Comparison of ENCODE assay signal across 8 cellular contexts in the genomic region with DNA sequence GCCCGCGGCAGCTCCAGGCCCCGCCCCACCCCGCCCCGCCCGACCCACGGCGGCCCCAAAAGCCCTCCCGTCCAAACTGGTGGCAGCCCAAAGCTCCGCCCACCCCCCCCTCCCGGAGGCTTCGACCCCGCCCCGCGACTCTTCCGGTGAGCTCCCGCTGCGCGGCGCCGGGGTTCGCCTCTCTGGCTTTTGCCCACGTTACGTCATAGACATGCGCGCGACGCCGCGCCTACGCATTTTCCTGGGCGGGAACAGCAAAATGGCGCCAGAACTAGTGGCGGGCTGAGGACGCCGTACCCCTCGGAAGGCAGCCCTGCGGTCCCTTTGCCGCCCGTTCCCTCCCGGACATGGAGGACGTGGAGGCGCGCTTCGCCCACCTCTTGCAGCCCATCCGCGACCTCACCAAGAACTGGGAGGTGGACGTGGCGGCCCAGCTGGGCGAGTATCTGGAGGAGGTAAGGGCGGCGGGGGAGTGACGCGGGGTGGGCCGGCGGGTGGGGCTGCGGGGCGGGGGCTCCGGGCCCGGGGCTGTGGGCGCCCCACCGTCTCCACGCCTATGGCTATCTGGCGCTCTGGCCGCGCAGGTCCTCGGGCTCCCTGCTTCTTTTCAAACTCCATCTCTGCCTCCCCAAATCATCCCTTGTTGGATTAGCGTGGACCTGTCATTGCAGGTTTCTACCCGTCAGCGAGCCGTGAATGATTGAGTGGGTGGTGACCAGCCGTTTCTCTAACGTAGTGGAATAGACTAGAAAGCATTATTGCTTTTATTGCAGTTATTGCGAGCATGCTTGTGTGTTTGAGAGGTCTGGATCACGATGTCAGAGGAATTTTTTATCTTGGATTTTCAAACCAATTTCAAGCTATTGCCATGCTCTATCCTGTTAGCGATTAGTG. TPM values are rescaled to one million over a fixed set of nuclear protein-coding genes. Genes with fewer than 3 reads are reported as not detected.
DNase-seq lines count a peak whose midpoint lies in the region; ATAC-seq, FAIRE-seq and TF ChIP-seq lines count a peak whose summit lies in the region.

Gene NCAPH2 (plus strand): TSS at position 234 of the 894 bp plus-strand sequence. CDS start 114 bp downstream, at position 348.

- RAD21 ChIA-PET in GM12878 (lab: Charles Lee; ENCODE audit: unreplicated experiment), result interaction anchor here (0.6 to 3.1 kb wide), 20 partner anchors 10 to 257 kb away, joined by 3 to 64 read pairs (median 4); partner anchors contain the start of genes ARSA, HDAC10, SCO2 and TYMP

- H3K79me2 ChIP-seq in GM12878 (ENCODE audit: control insufficient read depth, insufficient read depth, low read length), result peaks cover 47% of the 10 kb centered on the region

- in situ Hi-C loops in GM12878 (cut with MboI), result no loop called here

- ATAC-seq in HG02943 (IDR thresholded peaks at IDR 0.05; ENCODE audit: low read depth, unreplicated experiment), result peak; percentile 69
- peak; percentile 69 for ATAC-seq in GM12878

- H2AFZ ChIP-seq in GM12878 (ENCODE audit: control insufficient read depth, low read depth, low read length), result peak within 1 kb of the TSS; percentile 90

- H3K9ac ChIP-seq in GM12878 (ENCODE audit: control insufficient read depth, insufficient read depth, low read length), result peak within 1 kb of the TSS; percentile 97

- no peaks in the 10 kb centered on the region for H4K20me1 ChIP-seq in GM12878 (ENCODE audit: control insufficient read depth, insufficient read depth)

- H3K4me2 ChIP-seq in GM12878 (ENCODE audit: control insufficient read depth, insufficient read depth), result peak within 1 kb of the TSS; percentile 92

- under 1% methylated on average over 47 of the region's 76 CpGs for WGBS in GM12878 (ENCODE audit: insufficient coverage, insufficient replicate concordance, low lambda C conversion rate, missing lambda C conversion rate)

- CTCF ChIA-PET in GM12878 (lab: Yijun Ruan, JAX), result interaction anchor here (0.9 to 3.6 kb wide), 9 partner anchors 11 to 113 kb away, joined by 3 to 38 read pairs (median 9); partner anchors contain the start of genes SCO2 and SYCE3

- no peaks in the 10 kb centered on the region for H3K9me3 ChIP-seq in GM12878 (replicated peaks; ENCODE audit: control insufficient read depth, insufficient read depth, low read length)

- TF ChIP-seq EP300 in GM12878 (IDR thresholded peaks at IDR 0.05; ENCODE audit: borderline replicate concordance in 1 of 2, control insufficient read depth in 1 of 2, low read depth in 2 of 2, low read length in 2 of 2), result no peak

- BruUV-seq in GM12878 (replicated peaks; lab: Mats Ljungman, UMichigan), result no TSS peak

- SMC1A ChIA-PET in GM12878 (lab: Charles Lee; ENCODE audit: uncharacterized antibody, unreplicated experiment), result interaction anchor here (0.7 to 2.8 kb wide), 9 partner anchors 10 to 112 kb away, joined by 3 to 18 read pairs (median 4); partner anchors contain the start of gene SCO2

- FAIRE-seq in GM18507 (lab: Jason Lieb, UNC) (peak; percentile 91), GM12878 (lab: Jason Lieb, UNC) (peak; percentile 94)

- intact Hi-C loops in GM12878 (cut with micrococcal nuclease; ENCODE audit: unreplicated experiment), result loop anchor here (1.0 kb wide), 1 partner anchor 33 kb away; the partner anchor contains the start of gene SBF1

- TF ChIP-seq RAD21 in GM12878 (IDR thresholded peaks at IDR 0.05; ENCODE audit: insufficient read depth, low read depth, low read length), result peak; percentile 16; the same call in 1 of the 2 replicates

- H3K36me3 ChIP-seq in GM12878 (ENCODE audit: control insufficient read depth in 2 of 2, insufficient read depth in 2 of 2, low read length in 1 of 2), result peaks cover 4 to 8% of the 10 kb centered on the region in 2 experiments; a peak in 3 of 4 replicates

- no peaks in the 10 kb centered on the region for H3K27me3 ChIP-seq in GM12878 (replicated peaks in 1 of 2; ENCODE audit: control insufficient read depth in 2 of 2, insufficient read depth in 2 of 2, low read length in 1 of 2)

- H3K4me3 ChIP-seq in GM12878 (peak within 1 kb of the TSS; percentile 100), retinal pigment epithelial cell (ENCODE audit: low read length) (peak within 1 kb of the TSS; percentile 93)

- peak in 1 of 3 experiments; percentile 33; a peak in 2 of 6 replicates for TF ChIP-seq CTCF in GM12878 (IDR thresholded peaks at IDR 0.05 in 2 of 3, conservative IDR thresholded peaks at IDR 0.05 in 1 of 3; ENCODE audit: control insufficient read depth in 2 of 3, extremely low read depth in 1 of 3, insufficient read depth in 1 of 3, low read depth in 3 of 3, low read length in 3 of 3)
- TF ChIP-seq CTCF in retinal pigment epithelial cell (conservative IDR thresholded peaks at IDR 0.05; ENCODE audit: low read depth, low read length), result no peak

- H3K27ac ChIP-seq in GM12878 (ENCODE audit: control insufficient read depth, insufficient read depth), result peak within 1 kb of the TSS; percentile 90

- peaks cover 9% of the 10 kb centered on the region for H3K4me1 ChIP-seq in GM12878 (ENCODE audit: control insufficient read depth, insufficient read depth, low read length)

- peak; percentile 98 for DNase-seq in GM18507 (ENCODE audit: extremely low spot score, insufficient read length, low read depth)
- DNase-seq in NCI-H2029 (lab: John Stamatoyannopoulos, UW), result peak; percentile 85
- DNase-seq in T1000 (lab: John Stamatoyannopoulos, UW), result peak; percentile 97
- peak; percentile 83 for DNase-seq in GM12878 (ENCODE audit: low read depth, low spot score)
- DNase-seq in iPS DF 19.7 (ENCODE audit: low read depth, low spot score), result peak; percentile 77
- DNase-seq in retinal pigment epithelial cell (ENCODE audit: low read depth), result peak; percentile 82
- no peak for DNase-seq in ecto neural progenitor cell (ENCODE audit: low spot score)

- peak; percentile 98 for TF ChIP-seq POLR2A in GM12878 (IDR thresholded peaks at IDR 0.05; ENCODE audit: low read depth, low read length)

- POLR2A ChIA-PET in GM12878 (lab: Charles Lee), result interaction anchor here (0.6 to 7.2 kb wide), 19 partner anchors 16 to 257 kb away, joined by 3 to 84 read pairs (median 4); partner anchors contain the start of genes CHKB, HDAC10, KLHDC7B and SCO2

TF ChIP-seq in GM12878, 131 proteins besides CTCF, POLR2A, EP300 and RAD21 (continues in another document):
- TF ChIP-seq TAF1 (IDR thresholded peaks at IDR 0.05; ENCODE audit: borderline replicate concordance, low read depth, low read length), result peak; percentile 95
- peak; percentile 73 for TF ChIP-seq RELA (IDR thresholded peaks at IDR 0.05; ENCODE audit: borderline replicate concordance, partially characterized antibody)
- no peak for TF ChIP-seq PRDM15 (CRISPR knock-in tag; IDR thresholded peaks at IDR 0.05)
- TF ChIP-seq MEF2B (IDR thresholded peaks at IDR 0.05; ENCODE audit: partially characterized antibody, poor library complexity, severe bottlenecking), result peak; percentile 22
- TF ChIP-seq RUNX3 (IDR thresholded peaks at IDR 0.05; ENCODE audit: low read length), result peak; percentile 78
- TF ChIP-seq SMAD1 (IDR thresholded peaks at IDR 0.05; ENCODE audit: low read depth, partially characterized antibody), result no peak
- TF ChIP-seq ZNF384 (IDR thresholded peaks at IDR 0.05; ENCODE audit: borderline replicate concordance, low read depth, low read length), result no peak
- peak; percentile 63; the same call in 2 of the 3 replicates for TF ChIP-seq POU2F2 (IDR thresholded peaks at IDR 0.05; ENCODE audit: borderline replicate concordance, low read depth, low read length)
- TF ChIP-seq CHD2 (IDR thresholded peaks at IDR 0.05; ENCODE audit: borderline replicate concordance, low read depth, low read length), result peak; percentile 69; the same call in 1 of the 2 replicates

RNA-seq across cellular contexts. Expression of gene NCAPH2, which starts in this region (rescaled TPM):
- total RNA-seq in GM12878 (2013; cell fraction: nucleolus; rRNA removed), result 43.3 and 47.4 TPM in 2 replicates
- total RNA-seq in GM12878 (2014; rRNA removed), result 78.5 and 86.1 TPM in 2 replicates
- total RNA-seq in GM12878 (2014; rRNA removed; fragmentation: Illumina TruSeq; extraction: Trizol), result 33.9 and 39.4 TPM in 2 replicates
- 99.8 and 110 TPM in 2 replicates for total RNA-seq in GM12878 (2021)
- polyA plus RNA-seq in GM12878 (2011; ENCODE audit: low read depth), result 19.5 TPM
- polyA plus RNA-seq in GM12878 (2011; rRNA removed), result 18.4 and 31.9 TPM in 2 replicates
- polyA plus RNA-seq in GM12878 (2011; cell fraction: cytosol; rRNA removed), result 52.9 and 83.1 TPM in 2 replicates
- 135 and 170 TPM in 2 replicates for polyA plus RNA-seq in GM12878 (2011; cell fraction: nucleus; rRNA removed)
- polyA plus RNA-seq in GM12878 (2012), result 46.8 and 48.7 TPM in 2 replicates
- polyA plus RNA-seq in GM12878 (2014; fragmentation: Illumina TruSeq; extraction: Trizol), result 22.7 and 36.9 TPM in 2 replicates
- polyA plus RNA-seq in GM12878 (2014; fragmentation: Nextera tagmentation; extraction: Ambion mirVana), result 10 to 100 TPM in 1 of 2 experiments, 1 to 10 TPM in 1; 5.0 to 16.9 TPM
- polyA plus RNA-seq in GM12878 (2014; rRNA removed), result 80.3 and 84.2 TPM in 2 replicates
- 10 to 100 TPM; 81.7 to 85.8 TPM for polyA plus RNA-seq in GM12878 (2016; fragmentation: Nextera tagmentation; extraction: Ambion mirVana)
- 26.8 and 64.7 TPM in 2 replicates for polyA minus RNA-seq in GM12878 (2011; rRNA and poly(A)+ RNA removed)
- 31.8 and 32.3 TPM in 2 replicates for polyA minus RNA-seq in GM12878 (2011; cell fraction: cytosol; rRNA and poly(A)+ RNA removed)
- 26.2 and 40.9 TPM in 2 replicates for polyA minus RNA-seq in GM12878 (2011; cell fraction: nucleus; rRNA and poly(A)+ RNA removed)
